1 cellular context compared by ENCODE assay signal in the genomic region with DNA sequence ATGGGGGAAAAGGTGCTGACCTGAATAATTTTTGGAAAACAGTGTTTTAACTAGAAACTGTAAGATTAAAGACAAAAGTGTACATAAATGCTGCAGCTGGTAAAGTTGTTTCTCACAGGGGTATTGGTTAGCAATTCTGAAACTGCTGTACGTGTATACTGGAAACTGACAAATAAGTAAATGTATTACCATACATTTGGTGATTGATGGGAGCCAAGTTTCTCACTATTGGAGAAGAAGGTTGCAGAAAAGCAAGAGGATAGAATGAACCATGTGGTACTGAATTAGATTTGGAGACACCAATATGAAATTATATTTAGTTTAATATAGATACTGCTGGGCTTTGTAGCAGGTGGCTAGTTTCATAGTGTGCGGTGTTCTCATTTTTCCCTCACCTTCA.
TF ChIP-seq lines count a peak whose summit lies in the region.

No MANE protein-coding gene starts in this region.

TF ChIP-seq in GM12878, 131 proteins besides CTCF, POLR2A, EP300 and RAD21:
- TF ChIP-seq NFIC (IDR thresholded peaks at IDR 0.05; ENCODE audit: low read depth, low read length) (peak; percentile 52; the same call in 1 of the 2 replicates), MTA2 (IDR thresholded peaks at IDR 0.05; ENCODE audit: low read depth) (peak; percentile 62; the same call in 1 of the 2 replicates), RBBP5 (conservative IDR thresholded peaks at IDR 0.05) (no peak), IKZF2 (IDR thresholded peaks at IDR 0.05) (peak; percentile 47 to 63; a peak in 2 of 4 replicates), ATF7 (IDR thresholded peaks at IDR 0.05; ENCODE audit: low read depth) (0 out of 2 replicates have a peak, but pooled peaks have one; percentile 15), ZNF24 (IDR thresholded peaks at IDR 0.05) (0 out of 2 replicates have a peak, but pooled peaks have one; percentile 9), TBL1XR1 (IDR thresholded peaks at IDR 0.05; ENCODE audit: low read depth, low read length) (0 out of 2 replicates have a peak, but pooled peaks have one; percentile 19), HDAC6 (IDR thresholded peaks at IDR 0.05; ENCODE audit: unreplicated experiment) (no peak), EGR1 (IDR thresholded peaks at IDR 0.05; ENCODE audit: borderline replicate concordance in 1 of 2, low read depth in 2 of 2, low read length in 2 of 2) (no peak), CBX3 (IDR thresholded peaks at IDR 0.05; ENCODE audit: borderline replicate concordance, low read depth) (no peak), DPF2 (IDR thresholded peaks at IDR 0.05) (peak; percentile 67), JUNB (IDR thresholded peaks at IDR 0.05) (peak; percentile 60; the same call in 1 of the 2 replicates), RUNX3 (IDR thresholded peaks at IDR 0.05; ENCODE audit: low read length) (peak; percentile 68), PAX8 (IDR thresholded peaks at IDR 0.05) (no peak)
- TF ChIP-seq, protein P1, sequence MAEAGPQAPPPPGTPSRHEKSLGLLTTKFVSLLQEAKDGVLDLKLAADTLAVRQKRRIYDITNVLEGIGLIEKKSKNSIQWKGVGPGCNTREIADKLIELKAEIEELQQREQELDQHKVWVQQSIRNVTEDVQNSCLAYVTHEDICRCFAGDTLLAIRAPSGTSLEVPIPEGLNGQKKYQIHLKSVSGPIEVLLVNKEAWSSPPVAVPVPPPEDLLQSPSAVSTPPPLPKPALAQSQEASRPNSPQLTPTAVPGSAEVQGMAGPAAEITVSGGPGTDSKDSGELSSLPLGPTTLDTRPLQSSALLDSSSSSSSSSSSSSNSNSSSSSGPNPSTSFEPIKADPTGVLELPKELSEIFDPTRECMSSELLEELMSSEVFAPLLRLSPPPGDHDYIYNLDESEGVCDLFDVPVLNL (IDR thresholded peaks at IDR 0.05; ENCODE audit: low read depth, low read length) = no peak
- TF ChIP-seq, protein P2, sequence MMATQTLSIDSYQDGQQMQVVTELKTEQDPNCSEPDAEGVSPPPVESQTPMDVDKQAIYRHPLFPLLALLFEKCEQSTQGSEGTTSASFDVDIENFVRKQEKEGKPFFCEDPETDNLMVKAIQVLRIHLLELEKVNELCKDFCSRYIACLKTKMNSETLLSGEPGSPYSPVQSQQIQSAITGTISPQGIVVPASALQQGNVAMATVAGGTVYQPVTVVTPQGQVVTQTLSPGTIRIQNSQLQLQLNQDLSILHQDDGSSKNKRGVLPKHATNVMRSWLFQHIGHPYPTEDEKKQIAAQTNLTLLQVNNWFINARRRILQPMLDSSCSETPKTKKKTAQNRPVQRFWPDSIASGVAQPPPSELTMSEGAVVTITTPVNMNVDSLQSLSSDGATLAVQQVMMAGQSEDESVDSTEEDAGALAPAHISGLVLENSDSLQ (IDR thresholded peaks at IDR 0.05) = peak; percentile 86
- TF ChIP-seq, protein P3, sequence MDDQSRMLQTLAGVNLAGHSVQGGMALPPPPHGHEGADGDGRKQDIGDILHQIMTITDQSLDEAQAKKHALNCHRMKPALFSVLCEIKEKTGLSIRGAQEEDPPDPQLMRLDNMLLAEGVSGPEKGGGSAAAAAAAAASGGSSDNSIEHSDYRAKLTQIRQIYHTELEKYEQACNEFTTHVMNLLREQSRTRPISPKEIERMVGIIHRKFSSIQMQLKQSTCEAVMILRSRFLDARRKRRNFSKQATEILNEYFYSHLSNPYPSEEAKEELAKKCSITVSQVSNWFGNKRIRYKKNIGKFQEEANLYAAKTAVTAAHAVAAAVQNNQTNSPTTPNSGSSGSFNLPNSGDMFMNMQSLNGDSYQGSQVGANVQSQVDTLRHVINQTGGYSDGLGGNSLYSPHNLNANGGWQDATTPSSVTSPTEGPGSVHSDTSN (IDR thresholded peaks at IDR 0.05; ENCODE audit: insufficient replicate concordance, low read depth, low read length) = peak; percentile 50
- TF ChIP-seq, protein P4, sequence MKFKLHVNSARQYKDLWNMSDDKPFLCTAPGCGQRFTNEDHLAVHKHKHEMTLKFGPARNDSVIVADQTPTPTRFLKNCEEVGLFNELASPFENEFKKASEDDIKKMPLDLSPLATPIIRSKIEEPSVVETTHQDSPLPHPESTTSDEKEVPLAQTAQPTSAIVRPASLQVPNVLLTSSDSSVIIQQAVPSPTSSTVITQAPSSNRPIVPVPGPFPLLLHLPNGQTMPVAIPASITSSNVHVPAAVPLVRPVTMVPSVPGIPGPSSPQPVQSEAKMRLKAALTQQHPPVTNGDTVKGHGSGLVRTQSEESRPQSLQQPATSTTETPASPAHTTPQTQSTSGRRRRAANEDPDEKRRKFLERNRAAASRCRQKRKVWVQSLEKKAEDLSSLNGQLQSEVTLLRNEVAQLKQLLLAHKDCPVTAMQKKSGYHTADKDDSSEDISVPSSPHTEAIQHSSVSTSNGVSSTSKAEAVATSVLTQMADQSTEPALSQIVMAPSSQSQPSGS (IDR thresholded peaks at IDR 0.05; ENCODE audit: low read length) = 0 out of 2 replicates have a peak, but pooled peaks have one; percentile 31
- TF ChIP-seq, protein P5, sequence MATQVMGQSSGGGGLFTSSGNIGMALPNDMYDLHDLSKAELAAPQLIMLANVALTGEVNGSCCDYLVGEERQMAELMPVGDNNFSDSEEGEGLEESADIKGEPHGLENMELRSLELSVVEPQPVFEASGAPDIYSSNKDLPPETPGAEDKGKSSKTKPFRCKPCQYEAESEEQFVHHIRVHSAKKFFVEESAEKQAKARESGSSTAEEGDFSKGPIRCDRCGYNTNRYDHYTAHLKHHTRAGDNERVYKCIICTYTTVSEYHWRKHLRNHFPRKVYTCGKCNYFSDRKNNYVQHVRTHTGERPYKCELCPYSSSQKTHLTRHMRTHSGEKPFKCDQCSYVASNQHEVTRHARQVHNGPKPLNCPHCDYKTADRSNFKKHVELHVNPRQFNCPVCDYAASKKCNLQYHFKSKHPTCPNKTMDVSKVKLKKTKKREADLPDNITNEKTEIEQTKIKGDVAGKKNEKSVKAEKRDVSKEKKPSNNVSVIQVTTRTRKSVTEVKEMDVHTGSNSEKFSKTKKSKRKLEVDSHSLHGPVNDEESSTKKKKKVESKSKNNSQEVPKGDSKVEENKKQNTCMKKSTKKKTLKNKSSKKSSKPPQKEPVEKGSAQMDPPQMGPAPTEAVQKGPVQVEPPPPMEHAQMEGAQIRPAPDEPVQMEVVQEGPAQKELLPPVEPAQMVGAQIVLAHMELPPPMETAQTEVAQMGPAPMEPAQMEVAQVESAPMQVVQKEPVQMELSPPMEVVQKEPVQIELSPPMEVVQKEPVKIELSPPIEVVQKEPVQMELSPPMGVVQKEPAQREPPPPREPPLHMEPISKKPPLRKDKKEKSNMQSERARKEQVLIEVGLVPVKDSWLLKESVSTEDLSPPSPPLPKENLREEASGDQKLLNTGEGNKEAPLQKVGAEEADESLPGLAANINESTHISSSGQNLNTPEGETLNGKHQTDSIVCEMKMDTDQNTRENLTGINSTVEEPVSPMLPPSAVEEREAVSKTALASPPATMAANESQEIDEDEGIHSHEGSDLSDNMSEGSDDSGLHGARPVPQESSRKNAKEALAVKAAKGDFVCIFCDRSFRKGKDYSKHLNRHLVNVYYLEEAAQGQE (IDR thresholded peaks at IDR 0.05; ENCODE audit: low read depth, low read length) = no peak
- TF ChIP-seq, protein P6, sequence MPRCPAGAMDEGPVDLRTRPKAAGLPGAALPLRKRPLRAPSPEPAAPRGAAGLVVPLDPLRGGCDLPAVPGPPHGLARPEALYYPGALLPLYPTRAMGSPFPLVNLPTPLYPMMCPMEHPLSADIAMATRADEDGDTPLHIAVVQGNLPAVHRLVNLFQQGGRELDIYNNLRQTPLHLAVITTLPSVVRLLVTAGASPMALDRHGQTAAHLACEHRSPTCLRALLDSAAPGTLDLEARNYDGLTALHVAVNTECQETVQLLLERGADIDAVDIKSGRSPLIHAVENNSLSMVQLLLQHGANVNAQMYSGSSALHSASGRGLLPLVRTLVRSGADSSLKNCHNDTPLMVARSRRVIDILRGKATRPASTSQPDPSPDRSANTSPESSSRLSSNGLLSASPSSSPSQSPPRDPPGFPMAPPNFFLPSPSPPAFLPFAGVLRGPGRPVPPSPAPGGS (IDR thresholded peaks at IDR 0.05; ENCODE audit: borderline replicate concordance, insufficient read depth, low read depth, low read length, poor library complexity, severe bottlenecking) = no peak
